Comparison of ENCODE assay signal across 9 cellular contexts in the genomic region with DNA sequence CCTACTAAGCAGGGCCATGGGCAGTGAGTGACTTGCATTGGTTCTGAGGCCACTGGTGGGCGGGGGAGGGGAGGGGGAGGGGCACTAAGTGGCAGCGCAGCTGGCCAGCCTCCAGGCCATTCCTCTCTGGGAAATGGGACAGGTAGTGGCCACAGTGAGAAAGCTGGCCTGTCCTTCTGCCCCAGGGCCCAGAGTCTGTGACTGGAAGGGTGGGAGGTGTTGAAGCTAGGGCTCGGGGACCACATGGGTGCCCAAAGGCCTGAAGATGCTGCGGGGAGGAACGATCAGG. TPM values are rescaled to one million over a fixed set of nuclear protein-coding genes. Genes with fewer than 3 reads are reported as not detected.
"Had no signal": no experiment of that assay in that cellular context is flagged by ENCODE, and none has a peak within 500 bp of the region (broad histone marks: within the 10 kb centered on the region; RNA-seq: fewer than 3 reads in every experiment).

No MANE protein-coding gene starts in this region.

- H3K27ac Mint-ChIP-seq: HFFc6 had no signal

- H3K9ac ChIP-seq: GM23248 had no signal

- H3K4me3 ChIP-seq: GM23248, HAP-1 had no signal

- H3K9me3 ChIP-seq: HAP-1 had no signal

- H3K9me3 Mint-ChIP-seq: HFFc6, IgD-negative memory B cell had no signal

- H3K27ac ChIP-seq: GM23248, HL-60 had no signal

- H3K36me3 ChIP-seq: HAP-1 had no signal

- H3K36me3 Mint-ChIP-seq: IgD-negative memory B cell had no signal

- H2AFZ ChIP-seq: GM23248 had no signal

- DNase-seq: GM23248, HFFc6, KBM-7 had no signal

- H3K4me1 ChIP-seq: HAP-1 had no signal

- H3K4me3 Mint-ChIP-seq: HFFc6 had no signal

RNA-seq across cellular contexts. Expression of gene ALOX12B, which starts 0.4 kb away (rescaled TPM):
- total RNA-seq: GM23248, H1, HepG2, HFFc6 had no signal
- polyA plus RNA-seq: GM23248 had no signal

RNA-seq across cellular contexts. Expression of gene ALOXE3, which starts 30.4 kb away (rescaled TPM):
- total RNA-seq: H1, HepG2 had no signal
- polyA plus RNA-seq: IgD-negative memory B cell had no signal

RNA-seq across cellular contexts. Expression of gene HES7, which starts 36.0 kb away (rescaled TPM):
- total RNA-seq: GM23248, HepG2 had no signal
- polyA plus RNA-seq: GM23248, HepG2, IgD-negative memory B cell had no signal

RNA-seq across cellular contexts. Expression of gene ALOX15B, which starts 49.0 kb away (rescaled TPM):
- total RNA-seq: GM23248, HepG2, HFFc6, HT1080 had no signal
- polyA plus RNA-seq: GM23248, HepG2, IgD-negative memory B cell had no signal
